In the genomic region with DNA sequence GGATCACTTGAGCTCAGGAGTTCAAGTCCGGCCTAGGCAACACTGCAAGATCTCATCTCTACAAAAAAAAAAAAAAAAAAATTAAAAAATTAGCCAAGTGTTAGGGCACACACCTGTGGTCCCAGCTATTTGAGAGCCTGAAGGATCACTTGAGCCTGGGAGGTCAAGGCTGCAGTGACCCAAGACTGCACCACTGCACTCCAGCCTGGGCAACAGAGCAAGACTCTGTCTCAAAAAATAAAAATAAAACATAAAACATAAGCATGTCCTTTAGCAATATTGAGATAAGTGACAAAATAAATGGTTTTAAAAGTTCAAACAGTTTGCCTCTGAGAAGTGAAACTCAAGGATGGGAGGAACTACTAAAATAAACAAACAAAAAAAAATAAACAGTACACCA, we compare ENCODE assay signal across 16 cellular contexts.
A peak's percentile ranks its signal among the peaks of the same experiment; 100 is the strongest.
DNase-seq lines count a peak whose midpoint lies in the region; ATAC-seq, FAIRE-seq and TF ChIP-seq lines count a peak whose summit lies in the region.
"Had no signal": no experiment of that assay in that cellular context is flagged by ENCODE, and none has a peak within 500 bp of the region (broad histone marks: within the 10 kb centered on the region; RNA-seq: fewer than 3 reads in every experiment).

No MANE protein-coding gene starts in this region.

- no peak for TF ChIP-seq EP300 in HepG2 (IDR thresholded peaks at IDR 0.05; ENCODE audit: low read depth in 2 of 2, low read length in 2 of 2)
- no peak for TF ChIP-seq EP300 in HepG2 (CRISPR knock-in tag; IDR thresholded peaks at IDR 0.05; ENCODE audit: borderline replicate concordance)

- peak overlapping the region; percentile 17; the same call in 1 of the 2 replicates for H3K18ac ChIP-seq in IMR-90 (ENCODE audit: low read depth, low read length)

- TF ChIP-seq POLR2A in HepG2 (IDR thresholded peaks at IDR 0.05; ENCODE audit: insufficient read depth in 1 of 2, low read depth in 2 of 2, low read length in 2 of 2) (no peak), right lobe of liver (IDR thresholded peaks at IDR 0.05) (no peak), IMR-90 (IDR thresholded peaks at IDR 0.05; ENCODE audit: low read depth, low read length) (no peak)

- H2BK5ac ChIP-seq in IMR-90 (ENCODE audit: low read depth, low read length, poor library complexity, severe bottlenecking), result no peak overlapping the region

- 0 out of 2 replicates have a peak overlapping the region, but pooled peaks have one; percentile 66 for H2BK20ac ChIP-seq in IMR-90 (ENCODE audit: low read depth, low read length)

- H3K4ac ChIP-seq in IMR-90 (ENCODE audit: low read depth, low read length), result peak overlapping the region; percentile 59; the same call in 1 of the 2 replicates

- no TSS peak for BruUV-seq in HepG2 (replicated peaks; lab: Mats Ljungman, UMichigan)
- no TSS peak for BruUV-seq in IMR-90 (replicated peaks; lab: Mats Ljungman, UMichigan)

- H3K27ac Mint-ChIP-seq in naive B cell, result peak overlapping the region in 4 of 6 donors; percentile 24 to 95 (median 52)
- no peak overlapping the region for H3K27ac Mint-ChIP-seq in activated CD8-positive, alpha-beta T cell treated with anti-CD3 and anti-CD28 coated beads for 36 hours
- H3K27ac Mint-ChIP-seq: CD8-positive, alpha-beta T cell had no signal

- peaks cover 71% of the 10 kb centered on the region for H3K79me2 ChIP-seq in HepG2 (ENCODE audit: insufficient read depth, low read length)

- H3K9me3 ChIP-seq in HepG2 (ENCODE audit: low read length) (no peaks in the 10 kb centered on the region), right lobe of liver (no peaks in the 10 kb centered on the region), IMR-90 (ENCODE audit: control insufficient read depth, insufficient read depth, low read length) (no peaks in the 10 kb centered on the region)

- ATAC-seq in HepG2, result no peak
- no peak for ATAC-seq in right lobe of liver
- ATAC-seq in IMR-90 (ENCODE audit: low read depth), result no peak
- ATAC-seq in naive B cell (ENCODE audit: low read depth in 2 of 2), result no peak
- ATAC-seq in activated CD8-positive, alpha-beta T cell treated with anti-CD3 and anti-CD28 coated beads for 36 hours, result no peak
- ATAC-seq: CD8-positive, alpha-beta T cell; GM12878 had no signal

- peaks cover 81% of the 10 kb centered on the region for H3K4me1 ChIP-seq in HepG2 (ENCODE audit: insufficient read depth, low read length)
- peaks cover 0 to 26% (median 12%) of the 10 kb centered on the region in 4 donors for H3K4me1 ChIP-seq in right lobe of liver
- peaks cover 16% of the 10 kb centered on the region for H3K4me1 ChIP-seq in IMR-90 (ENCODE audit: control insufficient read depth, insufficient read depth, low read length)

- H3K79me1 ChIP-seq in IMR-90 (ENCODE audit: low read depth in 1 of 2, low read length in 2 of 2), result peaks cover 21 to 43% of the 10 kb centered on the region in 2 experiments

- no peak overlapping the region for H4K5ac ChIP-seq in IMR-90 (ENCODE audit: low read depth, low read length)

- H3K27me3 ChIP-seq in HepG2 (ENCODE audit: control insufficient read depth in 1 of 2, insufficient read depth in 2 of 2, low read length in 2 of 2) (no peaks in the 10 kb centered on the region), right lobe of liver (no peaks in the 10 kb centered on the region), IMR-90 (ENCODE audit: control insufficient read depth, insufficient read depth, low read length) (no peaks in the 10 kb centered on the region)

- dilution Hi-C loops in IMR-90 (cut with HindIII; ENCODE audit: low sequenced_read_pairs, unreplicated experiment), result no loop called here

- H3K36me3 ChIP-seq in HepG2 (replicated peaks in 1 of 2; ENCODE audit: control insufficient read depth in 1 of 2, insufficient read depth in 2 of 2, low read length in 2 of 2), result no peaks in the 10 kb centered on the region
- no peaks in the 10 kb centered on the region for H3K36me3 ChIP-seq in right lobe of liver
- no peaks in the 10 kb centered on the region for H3K36me3 ChIP-seq in IMR-90 (ENCODE audit: control insufficient read depth, insufficient read depth, low read length)

- no peak overlapping the region for H3K56ac ChIP-seq in IMR-90 (ENCODE audit: extremely low read depth, insufficient read depth, low read length)

- no peak for TF ChIP-seq CTCF in HepG2 (CRISPR knock-in tag; IDR thresholded peaks at IDR 0.05)
- TF ChIP-seq CTCF in right lobe of liver (IDR thresholded peaks at IDR 0.05), result no peak
- no peak for TF ChIP-seq CTCF in IMR-90 (conservative IDR thresholded peaks at IDR 0.05; ENCODE audit: low read depth, low read length)
- TF ChIP-seq CTCF in activated CD8-positive, alpha-beta T cell treated with anti-CD3 and anti-CD28 coated beads for 36 hours (IDR thresholded peaks at IDR 0.05), result no peak

- H4K8ac ChIP-seq in IMR-90 (ENCODE audit: low read depth in 2 of 2, low read length in 2 of 2), result no peak overlapping the region

- H3K4me3 Mint-ChIP-seq in naive B cell, result peak overlapping the region in 1 of 8 donors; percentile 70
- no peak overlapping the region for H3K4me3 Mint-ChIP-seq in activated CD8-positive, alpha-beta T cell treated with anti-CD3 and anti-CD28 coated beads for 36 hours
- H3K4me3 Mint-ChIP-seq: CD14-positive monocyte; CD8-positive, alpha-beta T cell had no signal

- POLR2A ChIA-PET in HepG2 (lab: Yijun Ruan, JAX) (interaction anchor here (1.2 kb wide), 1 partner anchor 13 kb away, joined by 4 read pairs; no protein-coding TSS in a partner anchor), IMR-90 (lab: Charles Lee; ENCODE audit: unreplicated experiment) (no interaction called here)
- POLR2A ChIA-PET in activated CD8-positive, alpha-beta T cell treated with anti-CD3 and anti-CD28 coated beads for 36 hours (lab: Charles Lee), result no interaction called here

- H3K36me3 Mint-ChIP-seq in naive B cell, result peaks cover 6 to 7% of the 10 kb centered on the region in 2 donors
- no peaks in the 10 kb centered on the region for H3K36me3 Mint-ChIP-seq in activated CD8-positive, alpha-beta T cell treated with anti-CD3 and anti-CD28 coated beads for 36 hours (ENCODE audit: low read depth)
- H3K36me3 Mint-ChIP-seq: CD14-positive monocyte had no signal

- H2BK120ac ChIP-seq in IMR-90 (ENCODE audit: low read depth, low read length), result peak overlapping the region; percentile 80; the same call in 1 of the 2 replicates

- in situ Hi-C loops in HepG2 (cut with HindIII; ENCODE audit: extremely low pct_ligation_motif_present, low pct_unique_long_range_greater_than_20kb), result no loop called here
- in situ Hi-C loops in IMR-90 (cut with MboI; ENCODE audit: low sequenced_read_pairs), result loop anchor here (25.0 kb wide), 1 partner anchor 729 kb away; no protein-coding TSS in a partner anchor

- CTCF ChIA-PET in HepG2 (lab: Yijun Ruan, JAX; ENCODE audit: low intra/inter-chr PET ratio, low total read pairs) (no interaction called here), IMR-90 (lab: Yijun Ruan, JAX) (interaction anchor here (0.6 to 0.7 kb wide), 2 partner anchors 9 to 750 kb away, joined by 3 to 5 read pairs; no protein-coding TSS in a partner anchor)
- CTCF ChIA-PET in activated CD8-positive, alpha-beta T cell treated with anti-CD3 and anti-CD28 coated beads for 36 hours (lab: Charles Lee), result interaction anchor here (0.6 to 2.7 kb wide), 4 partner anchors 10 to 133 kb away, joined by 3 to 21 read pairs (median 8); no protein-coding TSS in a partner anchor

- no peak for FAIRE-seq in HepG2 (lab: Jason Lieb, UNC)
- FAIRE-seq: GM12878, H54 had no signal

- H3K9me3 Mint-ChIP-seq in naive B cell, result peaks cover 0 to 2% (median 0%) of the 10 kb centered on the region in 7 donors
- no peaks in the 10 kb centered on the region for H3K9me3 Mint-ChIP-seq in activated CD8-positive, alpha-beta T cell treated with anti-CD3 and anti-CD28 coated beads for 36 hours
- H3K9me3 Mint-ChIP-seq: CD14-positive monocyte; CD8-positive, alpha-beta T cell had no signal

- 0 out of 2 replicates have a peak overlapping the region, but pooled peaks have one; percentile 4 for H3K23ac ChIP-seq in IMR-90 (ENCODE audit: low read depth, low read length)

- peak overlapping the region; percentile 41; the same call in 1 of the 2 replicates for H3K14ac ChIP-seq in IMR-90 (replicated peaks; ENCODE audit: low read depth, low read length)

- H4K91ac ChIP-seq in IMR-90 (ENCODE audit: insufficient read depth, low read depth, low read length), result no peak overlapping the region

- H3K27ac ChIP-seq in HepG2 (ENCODE audit: extremely low read length, insufficient read depth, low read length) (no peak overlapping the region), right lobe of liver (no peak overlapping the region), IMR-90 (ENCODE audit: insufficient read depth, low read length) (no peak overlapping the region)
- H3K27ac ChIP-seq: GM23248, KMS-11 had no signal

- H2AFZ ChIP-seq in HepG2 (ENCODE audit: low read length) (no peak overlapping the region), IMR-90 (replicated peaks; ENCODE audit: low read length, poor library complexity) (no peak overlapping the region)
- H2AFZ ChIP-seq: GM23248 had no signal

- peaks cover 42 to 69% (median 58%) of the 10 kb centered on the region in 3 donors for H3K4me1 Mint-ChIP-seq in naive B cell
- peaks cover 26% of the 10 kb centered on the region for H3K4me1 Mint-ChIP-seq in activated CD8-positive, alpha-beta T cell treated with anti-CD3 and anti-CD28 coated beads for 36 hours (ENCODE audit: low read depth)

- peak overlapping the region; percentile 94 for H2AK5ac ChIP-seq in IMR-90 (ENCODE audit: low read depth, low read length)

- 100% methylated on average over 1 of the region's 1 CpG for WGBS in HepG2 (ENCODE audit: low lambda C conversion rate)
- WGBS in right lobe of liver (ENCODE audit: insufficient coverage, low coverage, low lambda C conversion rate, missing lambda C conversion rate), result 100% methylated on average over 1 of the region's 1 CpG
- WGBS in IMR-90 (ENCODE audit: extremely low coverage in 2 of 2, insufficient read length in 1 of 2), 2 experiments, result no CpG with 5 or more reads among the region's 1 CpG

- no peak overlapping the region for H2AK9ac ChIP-seq in IMR-90 (replicated peaks; ENCODE audit: low read depth, low read length, poor library complexity)

- DNase-seq in HepG2 (ENCODE audit: low spot score) (no peak), right lobe of liver (no peak), IMR-90 (no peak), naive B cell (no peak), NCI-H2196 treated with DMSO at 0.1 percent for 48 hours (lab: John Stamatoyannopoulos, UW; ENCODE audit: unreplicated experiment) (no peak)
- DNase-seq in activated CD8-positive, alpha-beta T cell treated with anti-CD3 and anti-CD28 coated beads for 36 hours, result no peak
- DNase-seq in stimulated activated naive CD4-positive, alpha-beta T cell treated with Interleukin-2 at 50 U/mL for 16 hours (lab: John Stamatoyannopoulos, UW), result no peak
- DNase-seq: 8988T; ACHN; CD8-positive, alpha-beta T cell; COR-L47; GM23248 had no signal

- TF ChIP-seq RAD21 in HepG2 (CRISPR knock-in tag; IDR thresholded peaks at IDR 0.05) (no peak), IMR-90 (IDR thresholded peaks at IDR 0.05; ENCODE audit: low read length) (no peak)

- peaks cover 3% of the 10 kb centered on the region; the same call in 1 of the 2 replicates for H3K9me1 ChIP-seq in IMR-90 (ENCODE audit: insufficient read depth, low read length)

- no peak overlapping the region for H3K4me3 ChIP-seq in HepG2 (replicated peaks in 1 of 3; ENCODE audit: insufficient read depth in 1 of 3, low read depth in 2 of 3, low read length in 3 of 3)
- no peak overlapping the region for H3K4me3 ChIP-seq in right lobe of liver
- no peak overlapping the region for H3K4me3 ChIP-seq in IMR-90 (ENCODE audit: insufficient read depth, low read depth, low read length)
- H3K4me3 ChIP-seq: GM12878, GM23248 had no signal

- no peak overlapping the region; the same call in 2 of the 3 replicates for H2BK15ac ChIP-seq in IMR-90 (ENCODE audit: low read depth, low read length)

- H3K27me3 Mint-ChIP-seq in naive B cell, result no peaks in the 10 kb centered on the region
- H3K27me3 Mint-ChIP-seq in activated CD8-positive, alpha-beta T cell treated with anti-CD3 and anti-CD28 coated beads for 36 hours, result no peaks in the 10 kb centered on the region

- H3K4me2 ChIP-seq in HepG2 (ENCODE audit: low read depth, low read length) (no peak overlapping the region), IMR-90 (ENCODE audit: low read depth, low read length) (no peak overlapping the region)
- H3K4me2 ChIP-seq: KMS-11 had no signal

- intact Hi-C loops in HepG2 (cut with micrococcal nuclease; ENCODE audit: unreplicated experiment), result no loop called here
- intact Hi-C loops in right lobe of liver (cut with DNase I), result no loop called here
- intact Hi-C loops in IMR-90 (cut with micrococcal nuclease), result no loop called here
- intact Hi-C loops in activated CD8-positive, alpha-beta T cell treated with anti-CD3 and anti-CD28 coated beads for 36 hours (cut with micrococcal nuclease), result no loop called here

- H3K9ac ChIP-seq in HepG2 (ENCODE audit: insufficient read depth, low read depth, low read length), result no peak overlapping the region
- H3K9ac ChIP-seq in IMR-90 (ENCODE audit: low read depth, low read length), result no peak overlapping the region
- H3K9ac ChIP-seq: GM23248, KMS-11 had no signal

- H4K20me1 ChIP-seq in HepG2 (ENCODE audit: insufficient read depth, low read length) (no peaks in the 10 kb centered on the region), IMR-90 (ENCODE audit: insufficient read depth, low read length) (peaks cover 7% of the 10 kb centered on the region; the same call in 1 of the 2 replicates)
